ENCODE assay signal across 11 cellular contexts in genomic region chr17:47829870-47830269, GRCh38. TPM values are rescaled to one million over a fixed set of nuclear protein-coding genes. Genes with fewer than 3 reads are reported as not detected.
DNase-seq lines count a peak whose midpoint lies in the region; ATAC-seq lines count a peak whose summit lies in the region.
"Had no signal": no experiment of that assay in that cellular context is flagged by ENCODE, and none has a peak within 500 bp of the region (broad histone marks: within the 10 kb centered on the region; RNA-seq: fewer than 3 reads in every experiment).

No MANE protein-coding gene starts in this region.

- H3K9me3 Mint-ChIP-seq in activated CD8-positive, alpha-beta memory T cell treated with anti-CD3 and anti-CD28 coated beads, Interleukin-2, amount 10 ng/mL, durations not matched to agents 7 days and 5 days (ENCODE audit: low read depth) = no peaks in the 10 kb centered on the region
- H3K9me3 Mint-ChIP-seq in stimulated activated effector memory CD8-positive, alpha-beta T cell treated with anti-CD3 and anti-CD28 coated beads, Interleukin-12 subunit alpha, Interleukin-12 subunit beta, amount 100 ng/mL, for 72 hours = no peaks in the 10 kb centered on the region

- H3K4me1 ChIP-seq in duodenal mucosa (ENCODE audit: control insufficient read depth in 1 of 2, insufficient read depth in 2 of 2, low read length in 2 of 2) = peaks cover 20 to 33% of the 10 kb centered on the region in 2 donors
- H3K4me1 ChIP-seq: uterus had no signal

- CTCF ChIA-PET in activated CD8-positive, alpha-beta memory T cell treated with anti-CD3 and anti-CD28 coated beads, Interleukin-2, amount 10 ng/mL, durations not matched to agents 7 days and 5 days (lab: Charles Lee) = interaction anchor here (1.2 to 5.8 kb wide), 5 partner anchors 8 to 113 kb away, joined by 3 to 58 read pairs (median 7); partner anchors contain the start of genes OSBPL7 and SCRN2

- no peaks in the 10 kb centered on the region for H3K9me3 ChIP-seq in T-helper 17 cell (ENCODE audit: control insufficient read depth, low read length, poor library complexity, severe bottlenecking)
- H3K9me3 ChIP-seq in duodenal mucosa (ENCODE audit: control insufficient read depth in 1 of 2, low read length in 2 of 2) = no peaks in the 10 kb centered on the region
- H3K9me3 ChIP-seq: uterus had no signal

- no peaks in the 10 kb centered on the region for H3K27me3 ChIP-seq in duodenal mucosa (ENCODE audit: control insufficient read depth in 1 of 2, insufficient read depth in 2 of 2, low read length in 2 of 2)
- H3K27me3 ChIP-seq: uterus had no signal

- ATAC-seq in activated CD8-positive, alpha-beta memory T cell treated with anti-CD3 and anti-CD28 coated beads, Interleukin-2, amount 10 ng/mL, durations not matched to agents 7 days and 5 days = peak; percentile 75
- ATAC-seq in T-helper 17 cell = peak; percentile 79
- peak; percentile 92 for ATAC-seq in stimulated activated effector memory CD8-positive, alpha-beta T cell treated with anti-CD3 and anti-CD28 coated beads, Interleukin-12 subunit alpha, Interleukin-12 subunit beta, amount 100 ng/mL, for 72 hours

- peaks cover 47% of the 10 kb centered on the region for H3K4me1 Mint-ChIP-seq in activated CD8-positive, alpha-beta memory T cell treated with anti-CD3 and anti-CD28 coated beads, Interleukin-2, amount 10 ng/mL, durations not matched to agents 7 days and 5 days
- H3K4me1 Mint-ChIP-seq in T-helper 17 cell = peaks cover 38% of the 10 kb centered on the region
- peaks cover 58% of the 10 kb centered on the region for H3K4me1 Mint-ChIP-seq in stimulated activated effector memory CD8-positive, alpha-beta T cell treated with anti-CD3 and anti-CD28 coated beads, Interleukin-12 subunit alpha, Interleukin-12 subunit beta, amount 100 ng/mL, for 72 hours

- H3K27me3 Mint-ChIP-seq in activated CD8-positive, alpha-beta memory T cell treated with anti-CD3 and anti-CD28 coated beads, Interleukin-2, amount 10 ng/mL, durations not matched to agents 7 days and 5 days = no peaks in the 10 kb centered on the region
- no peaks in the 10 kb centered on the region for H3K27me3 Mint-ChIP-seq in T-helper 17 cell

- peak overlapping the region; percentile 97 for H3K4me3 Mint-ChIP-seq in activated CD8-positive, alpha-beta memory T cell treated with anti-CD3 and anti-CD28 coated beads, Interleukin-2, amount 10 ng/mL, durations not matched to agents 7 days and 5 days
- H3K4me3 Mint-ChIP-seq in T-helper 17 cell = peak overlapping the region; percentile 99
- H3K4me3 Mint-ChIP-seq in stimulated activated effector memory CD8-positive, alpha-beta T cell treated with anti-CD3 and anti-CD28 coated beads, Interleukin-12 subunit alpha, Interleukin-12 subunit beta, amount 100 ng/mL, for 72 hours = peak overlapping the region; percentile 85

- peaks cover 13 to 29% of the 10 kb centered on the region in 2 donors for H3K36me3 ChIP-seq in duodenal mucosa (ENCODE audit: control insufficient read depth in 1 of 2, insufficient read depth in 2 of 2, low read length in 2 of 2)
- H3K36me3 ChIP-seq: uterus had no signal

- peak overlapping the region; percentile 86 to 97 for H3K4me3 ChIP-seq in duodenal mucosa (ENCODE audit: low read depth in 1 of 2, low read length in 2 of 2)

- H3K27ac ChIP-seq in duodenal mucosa (ENCODE audit: low read depth, low read length) = no peak overlapping the region
- H3K27ac ChIP-seq: uterus had no signal

- DNase-seq in activated CD8-positive, alpha-beta memory T cell treated with anti-CD3 and anti-CD28 coated beads, Interleukin-2, amount 10 ng/mL, durations not matched to agents 7 days and 5 days = peak; percentile 90
- DNase-seq in activated CD8-positive, alpha-beta memory T cell treated with anti-CD3 and anti-CD28 coated beads, Interleukin-2, amount 50 U/mL, for 48 hours = no peak
- DNase-seq in T-helper 17 cell (peak in 2 of 3 donors; percentile 36 to 45), foreskin melanocyte (no peak), SKM-1 treated with dmso at 0.1 percent for 144 hours (lab: John Stamatoyannopoulos, UW; ENCODE audit: unreplicated experiment) (no peak), OCI-M1 (lab: John Stamatoyannopoulos, UW) (no peak)
- peak in 1 of 2 donors; percentile 77 for DNase-seq in stimulated activated effector memory CD8-positive, alpha-beta T cell treated with anti-CD3 and anti-CD28 coated beads, Interleukin-12 subunit alpha, Interleukin-12 subunit beta, amount 100 ng/mL, for 72 hours (ENCODE audit: low spot score in 2 of 2)
- DNase-seq: uterus had no signal

- no peak overlapping the region for H3K9ac ChIP-seq in duodenal mucosa (ENCODE audit: low read depth in 1 of 2, low read length in 2 of 2)

- H3K36me3 Mint-ChIP-seq in activated CD8-positive, alpha-beta memory T cell treated with anti-CD3 and anti-CD28 coated beads, Interleukin-2, amount 10 ng/mL, durations not matched to agents 7 days and 5 days = peaks cover 34% of the 10 kb centered on the region
- peaks cover 6% of the 10 kb centered on the region for H3K36me3 Mint-ChIP-seq in T-helper 17 cell (ENCODE audit: low read depth)
- H3K36me3 Mint-ChIP-seq in stimulated activated effector memory CD8-positive, alpha-beta T cell treated with anti-CD3 and anti-CD28 coated beads, Interleukin-12 subunit alpha, Interleukin-12 subunit beta, amount 100 ng/mL, for 72 hours = peaks cover 69% of the 10 kb centered on the region

- peak overlapping the region; percentile 97 for H3K27ac Mint-ChIP-seq in activated CD8-positive, alpha-beta memory T cell treated with anti-CD3 and anti-CD28 coated beads, Interleukin-2, amount 10 ng/mL, durations not matched to agents 7 days and 5 days
- H3K27ac Mint-ChIP-seq in T-helper 17 cell = peak overlapping the region; percentile 99
- H3K27ac Mint-ChIP-seq in stimulated activated effector memory CD8-positive, alpha-beta T cell treated with anti-CD3 and anti-CD28 coated beads, Interleukin-12 subunit alpha, Interleukin-12 subunit beta, amount 100 ng/mL, for 72 hours = peak overlapping the region; percentile 95

RNA-seq across cellular contexts. Expression of gene MRPL10, which starts 1.5 kb away (rescaled TPM):
- 10 to 100 TPM; 54.4 to 64.9 TPM for total RNA-seq in activated CD8-positive, alpha-beta memory T cell treated with anti-CD3 and anti-CD28 coated beads, Interleukin-2, amount 10 ng/mL, durations not matched to agents 7 days and 5 days
- 10 to 100 TPM; 82.3 to 90.2 TPM for total RNA-seq in T-helper 17 cell

RNA-seq across cellular contexts. Expression of gene LRRC46, which starts 1.6 kb away (rescaled TPM):
- under 1 TPM; 0.14 to 0.44 TPM for total RNA-seq in activated CD8-positive, alpha-beta memory T cell treated with anti-CD3 and anti-CD28 coated beads, Interleukin-2, amount 10 ng/mL, durations not matched to agents 7 days and 5 days
- total RNA-seq in T-helper 17 cell = under 1 TPM; 0.90 to 0.99 TPM
- total RNA-seq: glomerular endothelial cell, mononuclear cell had no signal

RNA-seq across cellular contexts. Expression of gene OSBPL7, which starts 8.3 kb away (rescaled TPM):
- 10 to 100 TPM; 30.3 to 47.8 TPM for total RNA-seq in activated CD8-positive, alpha-beta memory T cell treated with anti-CD3 and anti-CD28 coated beads, Interleukin-2, amount 10 ng/mL, durations not matched to agents 7 days and 5 days
- 10 to 100 TPM; 52.4 to 59.6 TPM for total RNA-seq in T-helper 17 cell

RNA-seq across cellular contexts. Expression of gene SCRN2, which starts 11.2 kb away (rescaled TPM):
- 10 to 100 TPM; 28.1 to 33.8 TPM for total RNA-seq in activated CD8-positive, alpha-beta memory T cell treated with anti-CD3 and anti-CD28 coated beads, Interleukin-2, amount 10 ng/mL, durations not matched to agents 7 days and 5 days
- total RNA-seq in T-helper 17 cell = 10 to 100 TPM; 21.4 to 27.1 TPM

RNA-seq across cellular contexts. Expression of gene SP6, which starts 21.1 kb away (rescaled TPM):
- under 1 TPM in 1 of 2 experiments, not detected in 1; 0.12 TPM for total RNA-seq in activated CD8-positive, alpha-beta memory T cell treated with anti-CD3 and anti-CD28 coated beads, Interleukin-2, amount 10 ng/mL, durations not matched to agents 7 days and 5 days
- total RNA-seq in T-helper 17 cell = under 1 TPM; 0.20 to 0.21 TPM

Comparison
In these comparisons a context has a peak if more than half of its experiments do, and no peak if none do; other contexts are left out.
1. DNase-seq: peak in activated CD8-positive, alpha-beta memory T cell treated with anti-CD3 and anti-CD28 coated beads, Interleukin-2, amount 10 ng/mL, durations not matched to agents 7 days and 5 days (single experiment) and T-helper 17 cell (2 of 3); none in activated CD8-positive, alpha-beta memory T cell treated with anti-CD3 and anti-CD28 coated beads, Interleukin-2, amount 50 U/mL, for 48 hours (single experiment), foreskin melanocyte (single experiment), SKM-1 treated with dmso at 0.1 percent for 144 hours (single experiment) and OCI-M1 (single experiment).
2. Peak in every context shown above with its lines, with median percentiles within 50 percentile points of each other: ATAC-seq, H3K27ac Mint-ChIP-seq and H3K4me3 Mint-ChIP-seq.